Comparison of ENCODE assay signal across 13 cellular contexts in genomic region chr17:1002412-1002753, GRCh38. TPM values are rescaled to one million over a fixed set of nuclear protein-coding genes. Genes with fewer than 3 reads are reported as not detected.
A peak's percentile ranks its signal among the peaks of the same experiment; 100 is the strongest.
DNase-seq lines count a peak whose midpoint lies in the region; ATAC-seq and TF ChIP-seq lines count a peak whose summit lies in the region.
"Had no signal": no experiment of that assay in that cellular context is flagged by ENCODE, and none has a peak within 500 bp of the region (broad histone marks: within the 10 kb centered on the region; RNA-seq: fewer than 3 reads in every experiment).

No MANE protein-coding gene starts in this region.

- H3K79me2 ChIP-seq in Karpas-422 (ENCODE audit: low read length), result peaks cover 14% of the 10 kb centered on the region

- ATAC-seq in natural killer cell, result no peak
- ATAC-seq in natural killer cell treated with Interleukin-12 subunit alpha and Interleukin-12 subunit beta and Interleukin-15 and Interleukin-18, amount 100 ng/mL, for 72 hours, result no peak
- ATAC-seq: PC-3 had no signal

- H3K36me3 ChIP-seq in esophagus squamous epithelium (peaks cover 17 to 80% (median 29%) of the 10 kb centered on the region in 3 donors), Karpas-422 (ENCODE audit: insufficient read depth, low read length) (peaks cover 27% of the 10 kb centered on the region; the same call in 1 of the 2 replicates)

- TF ChIP-seq POLR2A in esophagus squamous epithelium (IDR thresholded peaks at IDR 0.05), result no peak

- peaks cover 11% of the 10 kb centered on the region for H3K36me3 Mint-ChIP-seq in natural killer cell
- peaks cover 12% of the 10 kb centered on the region for H3K36me3 Mint-ChIP-seq in natural killer cell treated with Interleukin-12 subunit alpha and Interleukin-12 subunit beta and Interleukin-15 and Interleukin-18, amount 100 ng/mL, for 72 hours
- H3K36me3 Mint-ChIP-seq in nephron progenitor cell (ENCODE audit: low read depth), result peaks cover 43% of the 10 kb centered on the region

- no peaks in the 10 kb centered on the region for H3K9me2 ChIP-seq in Karpas-422 (replicated peaks; ENCODE audit: insufficient read depth, low read length)

- intact Hi-C loops in natural killer cell (cut with micrococcal nuclease) (no loop called here), esophagus squamous epithelium (cut with DNase I) (no loop called here)

- H3K4me3 ChIP-seq in esophagus squamous epithelium, result no peak overlapping the region
- no peak overlapping the region for H3K4me3 ChIP-seq in Karpas-422 (ENCODE audit: low read length)

- peaks cover 37 to 97% (median 75%) of the 10 kb centered on the region in 3 donors for H3K4me1 ChIP-seq in esophagus squamous epithelium
- peaks cover 17% of the 10 kb centered on the region for H3K4me1 ChIP-seq in Karpas-422 (ENCODE audit: low read length)

- H3K4me2 ChIP-seq in Karpas-422 (ENCODE audit: low read depth, low read length, poor library complexity, severe bottlenecking), result no peak overlapping the region

- peak overlapping the region; percentile 6 to 17 for H3K27ac Mint-ChIP-seq in natural killer cell
- H3K27ac Mint-ChIP-seq in natural killer cell treated with Interleukin-12 subunit alpha and Interleukin-12 subunit beta and Interleukin-15 and Interleukin-18, amount 100 ng/mL, for 72 hours, result no peak overlapping the region
- H3K27ac Mint-ChIP-seq in nephron progenitor cell, result peak overlapping the region; percentile 94
- H3K27ac Mint-ChIP-seq: B cell had no signal

- H2AFZ ChIP-seq in Karpas-422 (ENCODE audit: low read length), result no peak overlapping the region

- H3K4me1 Mint-ChIP-seq in natural killer cell, result peaks cover 26% of the 10 kb centered on the region in 2 donors
- H3K4me1 Mint-ChIP-seq in natural killer cell treated with Interleukin-12 subunit alpha and Interleukin-12 subunit beta and Interleukin-15 and Interleukin-18, amount 100 ng/mL, for 72 hours (ENCODE audit: low read depth in 2 of 2), result peaks cover 27 to 30% of the 10 kb centered on the region in 2 donors
- H3K4me1 Mint-ChIP-seq in nephron progenitor cell, result peaks cover 34% of the 10 kb centered on the region

- peak overlapping the region; percentile 43 to 88 (median 74) for H3K27ac ChIP-seq in esophagus squamous epithelium
- H3K27ac ChIP-seq in Karpas-422 (ENCODE audit: low read length), result no peak overlapping the region

- H3K27me3 ChIP-seq in esophagus squamous epithelium (no peaks in the 10 kb centered on the region), Karpas-422 (ENCODE audit: low read length) (no peaks in the 10 kb centered on the region)

- DNase-seq in natural killer cell (no peak), esophagus squamous epithelium (lab: John Stamatoyannopoulos, UW) (no peak), nephron progenitor cell (no peak), NCI-H1105 treated with DMSO at 0.1 percent for 48 hours (lab: John Stamatoyannopoulos, UW) (no peak), Karpas-422 (no peak), DMS79 (lab: John Stamatoyannopoulos, UW) (no peak), H4 (ENCODE audit: low spot score) (no peak)
- DNase-seq in natural killer cell treated with Interleukin-12 subunit alpha and Interleukin-12 subunit beta and Interleukin-15 and Interleukin-18, amount 100 ng/mL, for 72 hours (ENCODE audit: low spot score), result no peak
- DNase-seq: activated gamma-delta T cell treated with Interleukin-2 at 50 U/mL for 16 hours; NCI-H1930; PC-3; stimulated activated CD4-positive, alpha-beta T cell treated with anti-CD3 and anti-CD28 coated beads, Interleukin-4, amount 100 ng/mL, for 1 hour had no signal

- H3K27me3 Mint-ChIP-seq in natural killer cell (ENCODE audit: low read depth in 2 of 2) (no peaks in the 10 kb centered on the region), nephron progenitor cell (ENCODE audit: low read depth, poor library complexity) (no peaks in the 10 kb centered on the region)
- H3K27me3 Mint-ChIP-seq in natural killer cell treated with Interleukin-12 subunit alpha and Interleukin-12 subunit beta and Interleukin-15 and Interleukin-18, amount 100 ng/mL, for 72 hours, result no peaks in the 10 kb centered on the region
- H3K27me3 Mint-ChIP-seq: B cell had no signal

- H3K9me3 Mint-ChIP-seq in natural killer cell (no peaks in the 10 kb centered on the region), nephron progenitor cell (no peaks in the 10 kb centered on the region)
- no peaks in the 10 kb centered on the region for H3K9me3 Mint-ChIP-seq in natural killer cell treated with Interleukin-12 subunit alpha and Interleukin-12 subunit beta and Interleukin-15 and Interleukin-18, amount 100 ng/mL, for 72 hours

- 40 to 53% methylated on average over 3 to 4 of the region's 4 CpGs for WGBS in esophagus squamous epithelium, 2 donors

- H3K9me3 ChIP-seq in esophagus squamous epithelium (no peaks in the 10 kb centered on the region), Karpas-422 (ENCODE audit: low read length) (no peaks in the 10 kb centered on the region)

- H4K20me1 ChIP-seq in Karpas-422 (ENCODE audit: insufficient read depth, low read depth, low read length), result peaks cover 28% of the 10 kb centered on the region

- TF ChIP-seq CTCF in natural killer cell (IDR thresholded peaks at IDR 0.05), result no peak
- peak in 1 of 6 experiments; percentile 23 for TF ChIP-seq CTCF in esophagus squamous epithelium (IDR thresholded peaks at IDR 0.05)
- no peak for TF ChIP-seq CTCF in nephron progenitor cell (IDR thresholded peaks at IDR 0.05)

- H3K9ac ChIP-seq in Karpas-422 (ENCODE audit: low read length), result no peak overlapping the region

- H3K4me3 Mint-ChIP-seq in natural killer cell (no peak overlapping the region), nephron progenitor cell (no peak overlapping the region)
- no peak overlapping the region for H3K4me3 Mint-ChIP-seq in natural killer cell treated with Interleukin-12 subunit alpha and Interleukin-12 subunit beta and Interleukin-15 and Interleukin-18, amount 100 ng/mL, for 72 hours
- H3K4me3 Mint-ChIP-seq: B cell had no signal

RNA-seq across cellular contexts. Expression of gene TIMM22, which starts 5.5 kb away (rescaled TPM):
- total RNA-seq in natural killer cell, result 10 to 100 TPM in 1 of 3 donors, 1 to 10 TPM in 2; 7.8 to 11.3 (median 8.9) TPM
- total RNA-seq in natural killer cell treated with Interleukin-12 subunit alpha and Interleukin-12 subunit beta and Interleukin-15 and Interleukin-18, amount 100 ng/mL, for 72 hours, result 10 to 100 TPM; 12.7 to 19.8 TPM
- total RNA-seq in esophagus squamous epithelium, result 10 to 100 TPM in 3 of 4 donors, 1 to 10 TPM in 1; 7.7 to 18.5 (median 11.8) TPM
- 4.7 and 7.2 TPM in 2 replicates for total RNA-seq in Karpas-422 (2014; rRNA removed; shearing (Covaris generic); ENCODE audit: low replicate concordance)
- total RNA-seq in H4 (2014; rRNA removed; shearing (Covaris generic)), result 34.0 and 36.9 TPM in 2 replicates

RNA-seq across cellular contexts. Expression of gene NXN, which starts 22.8 kb away (rescaled TPM):
- total RNA-seq in natural killer cell (under 1 TPM in 2 of 3 donors, not detected in 1; 0.14 to 0.55 TPM), esophagus squamous epithelium (10 to 100 TPM; 19.5 to 34.9 (median 28.7) TPM)
- under 1 TPM; 0.61 to 0.69 TPM for total RNA-seq in natural killer cell treated with Interleukin-12 subunit alpha and Interleukin-12 subunit beta and Interleukin-15 and Interleukin-18, amount 100 ng/mL, for 72 hours
- total RNA-seq in Karpas-422 (2014; rRNA removed; shearing (Covaris generic); ENCODE audit: low replicate concordance), result 1.1 TPM in 1 of 2 replicates, not detected in the other
- total RNA-seq in H4 (2014; rRNA removed; shearing (Covaris generic)), result 47.1 and 51.8 TPM in 2 replicates

Comparison
In these comparisons a context has a peak if more than half of its experiments do, and no peak if none do; other contexts are left out.
1. H3K27ac Mint-ChIP-seq: peak in natural killer cell (2 of 2) and nephron progenitor cell (single experiment); none in natural killer cell treated with Interleukin-12 subunit alpha and Interleukin-12 subunit beta and Interleukin-15 and Interleukin-18, amount 100 ng/mL, for 72 hours (0 of 2).